In genomic region chr1:7899741-7900140, GRCh38 we compare ENCODE assay signal across 14 cellular contexts. TPM values are rescaled to one million over a fixed set of nuclear protein-coding genes. Genes with fewer than 3 reads are reported as not detected.
DNase-seq lines count a peak whose midpoint lies in the region; ATAC-seq and TF ChIP-seq lines count a peak whose summit lies in the region.
"Had no signal": no experiment of that assay in that cellular context is flagged by ENCODE, and none has a peak within 500 bp of the region (broad histone marks: within the 10 kb centered on the region; RNA-seq: fewer than 3 reads in every experiment).

No MANE protein-coding gene starts in this region.

- H3K27me3 ChIP-seq in GM23338 (ENCODE audit: insufficient read depth) (no peaks in the 10 kb centered on the region), right cardiac atrium (ENCODE audit: control insufficient read depth, insufficient read depth) (no peaks in the 10 kb centered on the region), left ventricle myocardium inferior (ENCODE audit: low read depth) (no peaks in the 10 kb centered on the region)

- H3F3A ChIP-seq in GM23338 (replicated peaks; ENCODE audit: low read depth): no peaks in the 10 kb centered on the region

- no peaks in the 10 kb centered on the region for H3K36me3 Mint-ChIP-seq in GM23338 (ENCODE audit: low read depth)
- no peaks in the 10 kb centered on the region for H3K36me3 Mint-ChIP-seq in activated T-helper 17 cell treated with anti-CD3 and anti-CD28 coated beads, Interleukin-2, amount 50 U/mL, for 72 hours (ENCODE audit: low read depth)
- H3K36me3 Mint-ChIP-seq: memory B cell had no signal

- H3K27me3 Mint-ChIP-seq in GM23338 (ENCODE audit: insufficient read depth, low read depth, poor library complexity): no peaks in the 10 kb centered on the region
- H3K27me3 Mint-ChIP-seq in activated T-helper 17 cell treated with anti-CD3 and anti-CD28 coated beads, Interleukin-2, amount 50 U/mL, for 72 hours: no peaks in the 10 kb centered on the region
- H3K27me3 Mint-ChIP-seq: stimulated activated naive CD8-positive, alpha-beta T cell treated with anti-CD3 and anti-CD28 coated beads, Interleukin-15, Interleukin-2, amounts not matched to agents 100 ng/mL and 50 ng/mL, for 24 hours had no signal

- TF ChIP-seq CTCF in GM23338 (conservative IDR thresholded peaks at IDR 0.05; ENCODE audit: low read depth in 2 of 2) (no peak), left ventricle myocardium inferior (IDR thresholded peaks at IDR 0.05; ENCODE audit: borderline replicate concordance) (no peak)

- intact Hi-C loops in right cardiac atrium (cut with DNase I): loop anchor here in 3 of 4 donors (5.0 to 10.0 kb wide), 4 partner anchors 95 to 235 kb away; no protein-coding TSS in a partner anchor
- intact Hi-C loops in left ventricle myocardium inferior (cut with micrococcal nuclease): no loop called here

- H3K4me1 ChIP-seq in GM23338 (ENCODE audit: insufficient read depth) (no peaks in the 10 kb centered on the region), right cardiac atrium (ENCODE audit: control insufficient read depth, insufficient read depth, low read length) (no peaks in the 10 kb centered on the region), left ventricle myocardium inferior (no peaks in the 10 kb centered on the region)
- H3K4me1 ChIP-seq: psoas muscle had no signal

- ATAC-seq in GM23338 (no peak), HG03039 (IDR thresholded peaks at IDR 0.05; ENCODE audit: unreplicated experiment) (no peak), right cardiac atrium (no peak)
- peak; percentile 15 for ATAC-seq in activated T-helper 17 cell treated with anti-CD3 and anti-CD28 coated beads, Interleukin-2, amount 50 U/mL, for 72 hours (replicated peaks)
- ATAC-seq: psoas muscle had no signal

- no peak overlapping the region for H3K27ac ChIP-seq in GM23338 (ENCODE audit: low read depth)
- no peak overlapping the region for H3K27ac ChIP-seq in right cardiac atrium (ENCODE audit: low read length)
- H3K27ac ChIP-seq in left ventricle myocardium inferior (replicated peaks): no peak overlapping the region
- H3K27ac ChIP-seq: psoas muscle had no signal

- H3K4me3 Mint-ChIP-seq in GM23338: no peak overlapping the region
- no peak overlapping the region for H3K4me3 Mint-ChIP-seq in activated T-helper 17 cell treated with anti-CD3 and anti-CD28 coated beads, Interleukin-2, amount 50 U/mL, for 72 hours
- H3K4me3 Mint-ChIP-seq: memory B cell; stimulated activated naive CD8-positive, alpha-beta T cell treated with anti-CD3 and anti-CD28 coated beads, Interleukin-15, Interleukin-2, amounts not matched to agents 100 ng/mL and 50 ng/mL, for 24 hours had no signal

- no peak overlapping the region for H3K4me3 ChIP-seq in GM23338
- H3K4me3 ChIP-seq in right cardiac atrium (ENCODE audit: low read length): no peak overlapping the region
- no peak overlapping the region for H3K4me3 ChIP-seq in left ventricle myocardium inferior
- H3K4me3 ChIP-seq: psoas muscle had no signal

- no peaks in the 10 kb centered on the region for H3K9me2 ChIP-seq in GM23338 (ENCODE audit: insufficient read depth)
- H3K9me2 ChIP-seq: SK-N-SH had no signal

- WGBS in right cardiac atrium: 72% methylated on average over 4 of the region's 4 CpGs

- DNase-seq in GM23338 (ENCODE audit: low spot score) (no peak), MV-4-11 (lab: John Stamatoyannopoulos, UW) (peak; percentile 41), myocyte (ENCODE audit: low read depth) (peak; percentile 59), right cardiac atrium (no peak), left ventricle myocardium inferior (no peak)
- DNase-seq: activated CD4-positive, alpha-beta T cell treated with anti-CD3 and anti-CD28 coated beads, Interleukin-2, amount 50 U/mL, for 1 hour; NCI-H1436 treated with DMSO at 0.1 percent for 48 hours; psoas muscle; SK-N-SH; stimulated activated CD4-positive, alpha-beta T cell treated with anti-CD3 and anti-CD28 coated beads, Interleukin-2, amount 100 ng/mL, for 24 hours had no signal

- H3K9me3 Mint-ChIP-seq in GM23338: no peaks in the 10 kb centered on the region
- H3K9me3 Mint-ChIP-seq in activated T-helper 17 cell treated with anti-CD3 and anti-CD28 coated beads, Interleukin-2, amount 50 U/mL, for 72 hours: no peaks in the 10 kb centered on the region
- H3K9me3 Mint-ChIP-seq: memory B cell; stimulated activated naive CD8-positive, alpha-beta T cell treated with anti-CD3 and anti-CD28 coated beads, Interleukin-15, Interleukin-2, amounts not matched to agents 100 ng/mL and 50 ng/mL, for 24 hours had no signal

- no peaks in the 10 kb centered on the region for H3K79me2 ChIP-seq in GM23338 (replicated peaks; ENCODE audit: insufficient read depth)

- H3K4me1 Mint-ChIP-seq in GM23338: no peaks in the 10 kb centered on the region
- H3K4me1 Mint-ChIP-seq in activated T-helper 17 cell treated with anti-CD3 and anti-CD28 coated beads, Interleukin-2, amount 50 U/mL, for 72 hours: no peaks in the 10 kb centered on the region
- H3K4me1 Mint-ChIP-seq: memory B cell had no signal

- H3K36me3 ChIP-seq in GM23338 (ENCODE audit: insufficient read depth) (no peaks in the 10 kb centered on the region), left ventricle myocardium inferior (no peaks in the 10 kb centered on the region)

- no peak overlapping the region for H3K4me2 ChIP-seq in GM23338
- H3K4me2 ChIP-seq: SK-N-SH had no signal

- no peaks in the 10 kb centered on the region for H3K9me3 ChIP-seq in right cardiac atrium (ENCODE audit: control insufficient read depth, low read length)
- no peaks in the 10 kb centered on the region for H3K9me3 ChIP-seq in left ventricle myocardium inferior (replicated peaks)
- H3K9me3 ChIP-seq: psoas muscle, SK-N-SH had no signal

- no peaks in the 10 kb centered on the region for H4K20me1 ChIP-seq in GM23338 (replicated peaks; ENCODE audit: insufficient read depth)

- 0 out of 2 replicates have a peak overlapping the region, but pooled peaks have one; percentile 23 for H2AFZ ChIP-seq in GM23338

- H3K27ac Mint-ChIP-seq in GM23338: no peak overlapping the region
- H3K27ac Mint-ChIP-seq in activated T-helper 17 cell treated with anti-CD3 and anti-CD28 coated beads, Interleukin-2, amount 50 U/mL, for 72 hours: peak overlapping the region; percentile 57
- H3K27ac Mint-ChIP-seq: memory B cell had no signal

TF ChIP-seq in GM23338, 12 proteins besides CTCF, POLR2A, EP300 and RAD21:
- TF ChIP-seq ZNF114 (CRISPR knock-in tag; IDR thresholded peaks at IDR 0.05) (no peak), STAT1 (IDR thresholded peaks at IDR 0.05; ENCODE audit: unreplicated experiment) (no peak), EZH2 (IDR thresholded peaks at IDR 0.05; ENCODE audit: low read depth, unreplicated experiment) (no peak), ZNF331 (CRISPR knock-in tag; IDR thresholded peaks at IDR 0.05; ENCODE audit: low read depth) (no peak), CREB1 (CRISPR knock-in tag; IDR thresholded peaks at IDR 0.05; ENCODE audit: low read depth) (no peak), REST (IDR thresholded peaks at IDR 0.05; ENCODE audit: unreplicated experiment) (no peak), JUNB (IDR thresholded peaks at IDR 0.05; ENCODE audit: unreplicated experiment) (no peak), ETS1 (IDR thresholded peaks at IDR 0.05) (no peak)

RNA-seq across cellular contexts. Expression of gene TNFRSF9, which starts 40.9 kb away (rescaled TPM):
- not detected in 2 replicates for total RNA-seq in GM23338 (2014; rRNA removed; shearing (Covaris generic))
- not detected in 2 replicates for polyA plus RNA-seq in GM23338 (2016; fragmentation: Nextera tagmentation; extraction: Ambion mirVana)
- 10 to 100 TPM; 22.2 to 40.8 TPM for total RNA-seq in activated T-helper 17 cell treated with anti-CD3 and anti-CD28 coated beads, Interleukin-2, amount 50 U/mL, for 72 hours
- 0.05 TPM in 1 of 2 replicates, not detected in the other for total RNA-seq in myocyte
- 0.04 TPM for polyA plus RNA-seq in myocyte (2012)
- not detected for total RNA-seq in right cardiac atrium
- 0.07 TPM for polyA plus RNA-seq in right cardiac atrium
- not detected for total RNA-seq in left ventricle myocardium inferior

RNA-seq across cellular contexts. Expression of gene UTS2, which starts 46.9 kb away (rescaled TPM):
- not detected in 2 replicates for total RNA-seq in GM23338 (2014; rRNA removed; shearing (Covaris generic))
- polyA plus RNA-seq in GM23338 (2016; fragmentation: Nextera tagmentation; extraction: Ambion mirVana) (not detected in 2 replicates), right cardiac atrium (0.05 TPM)
- under 1 TPM in 1 of 2 donors, not detected in 1; 0.58 TPM for total RNA-seq in activated T-helper 17 cell treated with anti-CD3 and anti-CD28 coated beads, Interleukin-2, amount 50 U/mL, for 72 hours
- total RNA-seq in myocyte (not detected in 2 replicates), right cardiac atrium (not detected), left ventricle myocardium inferior (not detected)
- not detected for polyA plus RNA-seq in myocyte (2012)

Comparison
In these comparisons a context has a peak if more than half of its experiments do, and no peak if none do; other contexts are left out.
1. DNase-seq: peak in MV-4-11 (single experiment) and myocyte (single experiment); none in GM23338 (single experiment), right cardiac atrium (0 of 3) and left ventricle myocardium inferior (single experiment).
2. RNA of gene TNFRSF9, which starts 40.9 kb away (total RNA-seq): 22.2 to 40.8 TPM in activated T-helper 17 cell treated with anti-CD3 and anti-CD28 coated beads, Interleukin-2, amount 50 U/mL, for 72 hours; not detected in left ventricle myocardium inferior (single experiment), 0.05 TPM in myocyte, not detected in right cardiac atrium and not detected in GM23338; every median in the first group is over 10 times any median in the second.